24 cellular contexts compared by ENCODE assay signal in the genomic region with DNA sequence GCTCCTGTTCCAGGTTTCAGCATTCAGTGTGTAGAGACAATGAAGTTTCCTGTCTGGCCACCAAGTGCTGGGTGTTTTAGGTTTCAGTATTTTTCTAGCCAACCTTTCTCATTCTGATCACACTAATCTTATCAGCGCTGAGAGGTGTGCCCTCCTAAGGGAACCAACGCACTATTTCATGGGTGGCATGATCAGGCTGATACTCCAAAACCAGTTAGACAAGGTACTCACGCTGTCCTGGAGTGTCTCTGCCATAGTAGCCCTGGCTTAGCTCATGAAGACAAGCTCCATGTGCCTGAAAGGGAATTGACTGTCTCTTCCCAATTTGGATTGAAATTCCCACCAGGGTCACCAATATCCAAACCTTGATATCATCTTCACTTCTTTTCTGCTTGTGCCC. TPM values are rescaled to one million over a fixed set of nuclear protein-coding genes. Genes with fewer than 3 reads are reported as not detected.
DNase-seq lines count a peak whose midpoint lies in the region; ATAC-seq, FAIRE-seq and TF ChIP-seq lines count a peak whose summit lies in the region.
"Had no signal": no experiment of that assay in that cellular context is flagged by ENCODE, and none has a peak within 500 bp of the region (broad histone marks: within the 10 kb centered on the region; RNA-seq: fewer than 3 reads in every experiment).

No MANE protein-coding gene starts in this region.

- H3K9me3 ChIP-seq in breast epithelium (no peaks in the 10 kb centered on the region), PC-9 (ENCODE audit: insufficient read depth, low read depth) (no peaks in the 10 kb centered on the region), keratinocyte (ENCODE audit: control insufficient read depth, low read depth, low read length) (no peaks in the 10 kb centered on the region), gastrocnemius medialis (no peaks in the 10 kb centered on the region), ascending aorta (no peaks in the 10 kb centered on the region)
- H3K9me3 ChIP-seq: SJCRH30 had no signal

- H3K9ac ChIP-seq in keratinocyte (ENCODE audit: control insufficient read depth, extremely low read depth, insufficient read depth, low read length), result no peak overlapping the region
- H3K9ac ChIP-seq: BLaER1, GM23248, KMS-11 had no signal

- in situ Hi-C loops in gastrocnemius medialis (cut with MboI; ENCODE audit: low sequenced_read_pairs in 4 of 4), result no loop called here

- intact Hi-C loops in MCF 10A (cut with micrococcal nuclease) (no loop called here), breast epithelium (cut with DNase I; ENCODE audit: low total_unique reads) (no loop called here), PC-9 (cut with micrococcal nuclease; ENCODE audit: unreplicated experiment) (no loop called here), gastrocnemius medialis (cut with DNase I; ENCODE audit: low total_unique reads) (no loop called here), ascending aorta (cut with DNase I) (no loop called here)

- H3K27ac ChIP-seq in breast epithelium (no peak overlapping the region), PC-9 (no peak overlapping the region), keratinocyte (ENCODE audit: control insufficient read depth, insufficient read depth, low read length) (peak overlapping the region; percentile 51), gastrocnemius medialis (no peak overlapping the region), ascending aorta (no peak overlapping the region)
- H3K27ac ChIP-seq: BLaER1, GM23248, KMS-11, SJCRH30 had no signal

- H3K4me2 ChIP-seq in PC-9 (no peak overlapping the region), keratinocyte (ENCODE audit: control insufficient read depth, extremely low read depth, insufficient read depth, low read depth, low read length) (peak overlapping the region; percentile 63)
- H3K4me2 ChIP-seq: BLaER1, KMS-11 had no signal

- POLR2A ChIA-PET in MCF 10A (lab: Yijun Ruan, JAX), result interaction anchor here (0.6 kb wide), 1 partner anchor 24 kb away, joined by 3 read pairs; no protein-coding TSS in a partner anchor
- POLR2A ChIA-PET in PC-9 (lab: Charles Lee; ENCODE audit: unreplicated experiment), result interaction anchor here (0.6 kb wide), 2 partner anchors 112 to 1291 kb away, joined by 3 to 4 read pairs; no protein-coding TSS in a partner anchor

- no peak for DNase-seq in MCF 10A (ENCODE audit: unreplicated experiment)
- DNase-seq in breast epithelium (ENCODE audit: low spot score in 2 of 2), result no peak
- DNase-seq in PC-9, result peak; percentile 22 to 53
- no peak for DNase-seq in keratinocyte (ENCODE audit: low read depth, low spot score)
- DNase-seq in NCI-H146 treated with DMSO at 0.1 percent for 48 hours (lab: John Stamatoyannopoulos, UW; ENCODE audit: unreplicated experiment), result no peak
- no peak for DNase-seq in gastrocnemius medialis
- DNase-seq in ascending aorta (ENCODE audit: low spot score in 2 of 2), result no peak
- DNase-seq: 8988T; CD8-positive, alpha-beta T cell; DND-41; GF-D8; GM23248; HCEC 1CT; NCI-H1048; NCI-H146; NCI-H446 treated with DMSO at 0.1 percent for 48 hours; NCI-H774; PC-3; SJCRH30 had no signal

- peaks cover 7% of the 10 kb centered on the region for H3K9me3 Mint-ChIP-seq in MCF 10A (ENCODE audit: unreplicated experiment)
- H3K9me3 Mint-ChIP-seq: CD8-positive, alpha-beta T cell had no signal

- H3K27me3 ChIP-seq in breast epithelium (no peaks in the 10 kb centered on the region), PC-9 (ENCODE audit: insufficient read depth, low read depth) (no peaks in the 10 kb centered on the region), keratinocyte (ENCODE audit: control insufficient read depth, extremely low read depth, insufficient read depth, low read length) (no peaks in the 10 kb centered on the region), gastrocnemius medialis (no peaks in the 10 kb centered on the region), ascending aorta (no peaks in the 10 kb centered on the region)
- H3K27me3 ChIP-seq: BLaER1, SJCRH30 had no signal

- peak; percentile 93 for FAIRE-seq in keratinocyte (lab: Jason Lieb, UNC)
- FAIRE-seq: D721Med, HepG2 had no signal

- no peak overlapping the region for H3K4me3 Mint-ChIP-seq in MCF 10A (ENCODE audit: unreplicated experiment)
- H3K4me3 Mint-ChIP-seq: CD8-positive, alpha-beta T cell had no signal

- peaks cover 7% of the 10 kb centered on the region for H3K36me3 Mint-ChIP-seq in MCF 10A (ENCODE audit: insufficient read depth, unreplicated experiment)
- H3K36me3 Mint-ChIP-seq: CD8-positive, alpha-beta T cell had no signal

- BruUV-seq in MCF 10A (replicated peaks; lab: Mats Ljungman, UMichigan) (no TSS peak), PC-9 (replicated peaks; lab: Mats Ljungman, UMichigan) (no TSS peak)

- H3K27me3 Mint-ChIP-seq in MCF 10A (ENCODE audit: insufficient read depth, unreplicated experiment), result no peaks in the 10 kb centered on the region

- dilution Hi-C loops in keratinocyte (cut with MboI; ENCODE audit: extremely low pct_ligation_motif_present, low sequenced_read_pairs), result no loop called here

- H4K20me1 ChIP-seq in PC-9 (ENCODE audit: insufficient read depth) (no peaks in the 10 kb centered on the region), keratinocyte (ENCODE audit: control insufficient read depth, extremely low read depth, insufficient read depth, low read length) (no peaks in the 10 kb centered on the region)
- H4K20me1 ChIP-seq: BLaER1 had no signal

- H3F3A ChIP-seq in PC-9 (ENCODE audit: insufficient read depth, low read depth), result peaks cover 5% of the 10 kb centered on the region; the same call in 1 of the 2 replicates

- no peaks in the 10 kb centered on the region for H3K9me1 ChIP-seq in keratinocyte (ENCODE audit: control insufficient read depth, extremely low read depth, insufficient read depth, low read length)

- H2AFZ ChIP-seq in PC-9 (0 out of 2 replicates have a peak overlapping the region, but pooled peaks have one; percentile 17), keratinocyte (ENCODE audit: control insufficient read depth, low read length) (peak overlapping the region; percentile 73)
- H2AFZ ChIP-seq: GM23248 had no signal

- no peak for ATAC-seq in gastrocnemius medialis
- ATAC-seq in HG03196 (IDR thresholded peaks at IDR 0.05; ENCODE audit: unreplicated experiment), result no peak
- ATAC-seq: CD8-positive, alpha-beta T cell; HepG2; PC-3 had no signal

- peaks cover 39% of the 10 kb centered on the region for H3K4me1 Mint-ChIP-seq in MCF 10A (ENCODE audit: insufficient read depth, unreplicated experiment)

- H3K27ac Mint-ChIP-seq in MCF 10A (ENCODE audit: low read depth, unreplicated experiment), result peak overlapping the region; percentile 52
- H3K27ac Mint-ChIP-seq: CD8-positive, alpha-beta T cell had no signal

- TF ChIP-seq CTCF in MCF 10A (IDR thresholded peaks at IDR 0.05; ENCODE audit: unreplicated experiment) (no peak), breast epithelium (IDR thresholded peaks at IDR 0.05) (no peak), PC-9 (conservative IDR thresholded peaks at IDR 0.05) (no peak), keratinocyte (optimal IDR thresholded peaks at IDR 0.05 in 1 of 3, IDR thresholded peaks at IDR 0.05 in 1 of 3, conservative IDR thresholded peaks at IDR 0.05 in 1 of 3; ENCODE audit: extremely low read depth in 1 of 3, insufficient read depth in 2 of 3, low read length in 3 of 3) (no peak), gastrocnemius medialis (IDR thresholded peaks at IDR 0.05 in 4 of 5, conservative IDR thresholded peaks at IDR 0.05 in 1 of 5) (no peak), ascending aorta (IDR thresholded peaks at IDR 0.05) (no peak)

- H3K9me2 ChIP-seq in PC-9 (ENCODE audit: insufficient read depth), result no peaks in the 10 kb centered on the region

- no peaks in the 10 kb centered on the region for H3K79me2 ChIP-seq in PC-9 (ENCODE audit: low read depth)
- no peaks in the 10 kb centered on the region for H3K79me2 ChIP-seq in keratinocyte (ENCODE audit: control insufficient read depth, insufficient read depth, low read length)

- TF ChIP-seq POLR2A in breast epithelium (IDR thresholded peaks at IDR 0.05), result no peak
- no peak for TF ChIP-seq POLR2A in gastrocnemius medialis (IDR thresholded peaks at IDR 0.05)

- no peaks in the 10 kb centered on the region for H3K36me3 ChIP-seq in breast epithelium
- H3K36me3 ChIP-seq in PC-9 (ENCODE audit: low read depth), result no peaks in the 10 kb centered on the region
- no peaks in the 10 kb centered on the region for H3K36me3 ChIP-seq in keratinocyte (ENCODE audit: control insufficient read depth in 2 of 2, extremely low read depth in 1 of 2, insufficient read depth in 2 of 2, low read length in 2 of 2)
- no peaks in the 10 kb centered on the region for H3K36me3 ChIP-seq in gastrocnemius medialis
- H3K36me3 ChIP-seq in ascending aorta, result no peaks in the 10 kb centered on the region
- H3K36me3 ChIP-seq: BLaER1, SJCRH30 had no signal

- CTCF ChIA-PET in MCF 10A (lab: Yijun Ruan, JAX) (interaction anchor here (1.3 kb wide), 1 partner anchor 49 kb away, joined by 5 read pairs; no protein-coding TSS in a partner anchor), PC-9 (lab: Charles Lee) (no interaction called here)

- H3K4me3 ChIP-seq in breast epithelium (no peak overlapping the region), PC-9 (no peak overlapping the region), keratinocyte (ENCODE audit: control insufficient read depth in 2 of 3, extremely low read depth in 1 of 3, insufficient read depth in 2 of 3, low read depth in 1 of 3, low read length in 3 of 3) (peak overlapping the region in 1 of 3 experiments; percentile 8), gastrocnemius medialis (no peak overlapping the region), ascending aorta (no peak overlapping the region)
- H3K4me3 ChIP-seq: BLaER1, GM23248, SJCRH30 had no signal

- H3K4me1 ChIP-seq in breast epithelium, result no peaks in the 10 kb centered on the region
- peaks cover 31% of the 10 kb centered on the region for H3K4me1 ChIP-seq in PC-9 (replicated peaks; ENCODE audit: insufficient read depth)
- peaks cover 50% of the 10 kb centered on the region for H3K4me1 ChIP-seq in keratinocyte (ENCODE audit: control insufficient read depth, extremely low read depth, insufficient read depth, low read length)
- H3K4me1 ChIP-seq in gastrocnemius medialis, result no peaks in the 10 kb centered on the region
- no peaks in the 10 kb centered on the region for H3K4me1 ChIP-seq in ascending aorta
- H3K4me1 ChIP-seq: BLaER1, SJCRH30 had no signal

RNA-seq across cellular contexts. Expression of a gene that starts 8.0 kb away (rescaled TPM):
- total RNA-seq in MCF 10A (2022), result 77.7 and 80.9 TPM in 2 replicates
- total RNA-seq in breast epithelium, result 10 to 100 TPM in 1 of 3 donors, 1 to 10 TPM in 2; 1.6 to 14.8 (median 5.2) TPM
- 12.7 and 14.2 TPM in 2 replicates for total RNA-seq in PC-9 (2021)
- polyA plus RNA-seq in keratinocyte, result 87.1 to 147 TPM (median 146 TPM) in 3 replicates
- polyA plus RNA-seq in keratinocyte (2011; ENCODE audit: low read depth), result 46.0 TPM
- polyA plus RNA-seq in keratinocyte (2011; cell fraction: cytosol; rRNA removed), result 86.8 and 145 TPM in 2 replicates
- polyA plus RNA-seq in keratinocyte (2011; cell fraction: nucleus; rRNA removed), result 43.5 and 50.4 TPM in 2 replicates
- polyA plus RNA-seq in keratinocyte (2012; ENCODE audit: low replicate concordance), result 63.8 and 159 TPM in 2 replicates
- 41.0 to 109 TPM (median 106 TPM) in 3 replicates for polyA minus RNA-seq in keratinocyte
- 51.6 TPM for polyA minus RNA-seq in keratinocyte (2011; cell fraction: cytosol; rRNA and poly(A)+ RNA removed)
- polyA minus RNA-seq in keratinocyte (2011; cell fraction: nucleus; rRNA and poly(A)+ RNA removed), result 45.8 and 59.4 TPM in 2 replicates
- total RNA-seq in gastrocnemius medialis, result under 1 TPM in 1 of 4 donors, not detected in 3; 0.27 TPM
- total RNA-seq in ascending aorta, result not detected
- total RNA-seq: PC-3, SJCRH30 had no signal

Comparison
In these comparisons a context has a peak if more than half of its experiments do, and no peak if none do; other contexts are left out.
1. DNase-seq: peak in PC-9 (2 of 2); none in MCF 10A (single experiment), breast epithelium (0 of 2), keratinocyte (single experiment), NCI-H146 treated with DMSO at 0.1 percent for 48 hours (single experiment), gastrocnemius medialis (0 of 2) and ascending aorta (0 of 2).